21 cellular contexts compared by ENCODE assay signal in genomic region chr1:226596531-226597165, GRCh38. TPM values are rescaled to one million over a fixed set of nuclear protein-coding genes. Genes with fewer than 3 reads are reported as not detected.
DNase-seq lines count a peak whose midpoint lies in the region; ATAC-seq, FAIRE-seq and TF ChIP-seq lines count a peak whose summit lies in the region.
"Had no signal": no experiment of that assay in that cellular context is flagged by ENCODE, and none has a peak within 500 bp of the region (broad histone marks: within the 10 kb centered on the region; RNA-seq: fewer than 3 reads in every experiment).

No MANE protein-coding gene starts in this region.

- H3K4me1 ChIP-seq in HepG2 (ENCODE audit: insufficient read depth, low read length) (no peaks in the 10 kb centered on the region), right lobe of liver (no peaks in the 10 kb centered on the region), neuronal stem cell (ENCODE audit: control insufficient read depth in 2 of 2, insufficient read depth in 1 of 2, low read depth in 1 of 2, low read length in 2 of 2) (no peaks in the 10 kb centered on the region), upper lobe of right lung (no peaks in the 10 kb centered on the region)
- H3K4me1 ChIP-seq: A549 had no signal

- no peak for TF ChIP-seq POLR2A in HepG2 (IDR thresholded peaks at IDR 0.05; ENCODE audit: insufficient read depth in 1 of 2, low read depth in 2 of 2, low read length in 2 of 2)
- no peak for TF ChIP-seq POLR2A in right lobe of liver (IDR thresholded peaks at IDR 0.05)
- no peak for TF ChIP-seq POLR2A in H54 (IDR thresholded peaks at IDR 0.05; ENCODE audit: low read depth, low read length)

- H3K27ac ChIP-seq in HepG2 (ENCODE audit: extremely low read length, insufficient read depth, low read length) = no peak overlapping the region
- no peak overlapping the region for H3K27ac ChIP-seq in right lobe of liver
- H3K27ac ChIP-seq in brain microvascular endothelial cell = no peak overlapping the region
- H3K27ac ChIP-seq in neuronal stem cell (replicated peaks; ENCODE audit: low read length) = no peak overlapping the region
- no peak overlapping the region for H3K27ac ChIP-seq in upper lobe of right lung
- H3K27ac ChIP-seq: A549, GM23248 had no signal

- peak overlapping the region; percentile 5 for H3K23ac ChIP-seq in neuronal stem cell (ENCODE audit: low read depth, low read length, poor library complexity)

- no peak overlapping the region for H2AK5ac ChIP-seq in neuronal stem cell (ENCODE audit: low read depth, low read length)

- H3K27me3 ChIP-seq in HepG2 (ENCODE audit: control insufficient read depth in 1 of 2, insufficient read depth in 2 of 2, low read length in 2 of 2) = no peaks in the 10 kb centered on the region; a peak in 2 of 5 replicates
- no peaks in the 10 kb centered on the region for H3K27me3 ChIP-seq in right lobe of liver
- H3K27me3 ChIP-seq in brain microvascular endothelial cell (replicated peaks) = no peaks in the 10 kb centered on the region
- H3K27me3 ChIP-seq in neuronal stem cell (ENCODE audit: control insufficient read depth in 3 of 3, insufficient read depth in 3 of 3, low read depth in 1 of 3, low read length in 3 of 3) = peaks cover 0 to 4% (median 0%) of the 10 kb centered on the region in 3 experiments
- H3K27me3 ChIP-seq in upper lobe of right lung = no peaks in the 10 kb centered on the region

- TF ChIP-seq EP300 in HepG2 (IDR thresholded peaks at IDR 0.05; ENCODE audit: low read depth in 2 of 2, low read length in 2 of 2) = no peak
- no peak for TF ChIP-seq EP300 in HepG2 (CRISPR knock-in tag; IDR thresholded peaks at IDR 0.05; ENCODE audit: borderline replicate concordance)

- H3K79me1 ChIP-seq in neuronal stem cell (ENCODE audit: low read depth, low read length) = no peaks in the 10 kb centered on the region

- H3K9ac ChIP-seq in HepG2 (ENCODE audit: insufficient read depth, low read depth, low read length) (no peak overlapping the region), neuronal stem cell (ENCODE audit: low read depth, low read length, poor library complexity) (no peak overlapping the region)
- H3K9ac ChIP-seq: GM23248 had no signal

- H2AFZ ChIP-seq in HepG2 (ENCODE audit: low read length) (no peak overlapping the region), neuronal stem cell (ENCODE audit: low read length) (no peak overlapping the region)
- H2AFZ ChIP-seq: GM23248 had no signal

- no peaks in the 10 kb centered on the region for H3K79me2 ChIP-seq in HepG2 (ENCODE audit: insufficient read depth, low read length)

- in situ Hi-C loops in HepG2 (cut with HindIII; ENCODE audit: extremely low pct_ligation_motif_present, low pct_unique_long_range_greater_than_20kb) (no loop called here), brain microvascular endothelial cell (cut with HindIII; ENCODE audit: low pct_ligation_motif_present, low sequenced_read_pairs) (no loop called here)

- H3K4me2 ChIP-seq in HepG2 (ENCODE audit: low read depth, low read length) = no peak overlapping the region
- H3K4me2 ChIP-seq in neuronal stem cell (ENCODE audit: insufficient read depth, low read length, poor library complexity, severe bottlenecking) = no peak overlapping the region
- H3K4me2 ChIP-seq: A549 had no signal

- intact Hi-C loops in HepG2 (cut with micrococcal nuclease; ENCODE audit: unreplicated experiment) = no loop called here
- intact Hi-C loops in right lobe of liver (cut with DNase I) = no loop called here
- intact Hi-C loops in upper lobe of right lung (cut with DNase I) = no loop called here

- 57% methylated on average over 12 of the region's 16 CpGs for WGBS in HepG2 (ENCODE audit: low lambda C conversion rate)
- no CpG with 5 or more reads among the region's 16 CpGs for WGBS in right lobe of liver (ENCODE audit: insufficient coverage, low coverage, low lambda C conversion rate, missing lambda C conversion rate)
- WGBS in neuronal stem cell (ENCODE audit: extremely low coverage in 2 of 2, insufficient read length in 2 of 2, insufficient replicate concordance in 1 of 2), 2 donors = no CpG with 5 or more reads among the region's 16 CpGs

- ATAC-seq in HepG2 (peak; percentile 56), right lobe of liver (no peak), upper lobe of right lung (peak; percentile 7)

- no peak for TF ChIP-seq RAD21 in HepG2 (CRISPR knock-in tag; IDR thresholded peaks at IDR 0.05)

- no peak overlapping the region for H2BK120ac ChIP-seq in neuronal stem cell (ENCODE audit: low read depth, low read length)

- H3K36me3 ChIP-seq in HepG2 (replicated peaks in 1 of 2; ENCODE audit: control insufficient read depth in 1 of 2, insufficient read depth in 2 of 2, low read length in 2 of 2) = no peaks in the 10 kb centered on the region
- H3K36me3 ChIP-seq in right lobe of liver = no peaks in the 10 kb centered on the region
- H3K36me3 ChIP-seq in brain microvascular endothelial cell (replicated peaks) = no peaks in the 10 kb centered on the region
- no peaks in the 10 kb centered on the region for H3K36me3 ChIP-seq in neuronal stem cell (replicated peaks in 1 of 2; ENCODE audit: control insufficient read depth in 2 of 2, insufficient read depth in 2 of 2, low read length in 2 of 2)
- H3K36me3 ChIP-seq in upper lobe of right lung = no peaks in the 10 kb centered on the region

- BruUV-seq in HepG2 (replicated peaks; lab: Mats Ljungman, UMichigan) = no TSS peak

- no peak overlapping the region for H4K91ac ChIP-seq in neuronal stem cell (ENCODE audit: low read depth, low read length, poor library complexity)

- no peak overlapping the region for H2BK5ac ChIP-seq in neuronal stem cell (ENCODE audit: low read length)

- POLR2A ChIA-PET in HepG2 (lab: Yijun Ruan, JAX) = no interaction called here

- H3K9me3 ChIP-seq in HepG2 (ENCODE audit: low read length) = no peaks in the 10 kb centered on the region
- no peaks in the 10 kb centered on the region for H3K9me3 ChIP-seq in right lobe of liver
- peaks cover 0 to 2% of the 10 kb centered on the region in 2 donors for H3K9me3 ChIP-seq in neuronal stem cell (replicated peaks in 1 of 2; ENCODE audit: control insufficient read depth in 2 of 2, insufficient read depth in 1 of 2, low read depth in 1 of 2, low read length in 2 of 2)
- H3K9me3 ChIP-seq in upper lobe of right lung = no peaks in the 10 kb centered on the region

- H4K8ac ChIP-seq in neuronal stem cell (ENCODE audit: low read depth, low read length) = no peak overlapping the region

- H2BK15ac ChIP-seq in neuronal stem cell (ENCODE audit: low read length) = no peak overlapping the region

- 0 out of 2 replicates have a peak, but pooled peaks have one; percentile 14 for TF ChIP-seq CTCF in HepG2 (CRISPR knock-in tag; IDR thresholded peaks at IDR 0.05)
- no peak for TF ChIP-seq CTCF in right lobe of liver (IDR thresholded peaks at IDR 0.05)
- peak; percentile 16 for TF ChIP-seq CTCF in brain microvascular endothelial cell (IDR thresholded peaks at IDR 0.05; ENCODE audit: low read depth, low read length, missing control alignments)
- no peak for TF ChIP-seq CTCF in upper lobe of right lung (IDR thresholded peaks at IDR 0.05)

- H4K20me1 ChIP-seq in HepG2 (ENCODE audit: insufficient read depth, low read length) = no peaks in the 10 kb centered on the region

- H2BK12ac ChIP-seq in neuronal stem cell (ENCODE audit: low read length) = no peak overlapping the region

- H3K14ac ChIP-seq in neuronal stem cell (ENCODE audit: low read length) = no peak overlapping the region

- CTCF ChIA-PET in HepG2 (lab: Yijun Ruan, JAX; ENCODE audit: low intra/inter-chr PET ratio, low total read pairs) = no interaction called here

- FAIRE-seq in HepG2 (lab: Jason Lieb, UNC) = no peak
- FAIRE-seq in H54 (lab: Jason Lieb, UNC) = no peak
- FAIRE-seq: A549, D721Med had no signal

- peak overlapping the region; percentile 0 for H3K18ac ChIP-seq in neuronal stem cell (ENCODE audit: low read length)

- DNase-seq in HepG2 (ENCODE audit: low spot score) = no peak
- DNase-seq in right lobe of liver = no peak
- no peak for DNase-seq in brain microvascular endothelial cell
- no peak for DNase-seq in neuronal stem cell (ENCODE audit: low spot score)
- DNase-seq in upper lobe of right lung = peak; percentile 49
- DNase-seq in NCI-H226 = no peak
- DNase-seq in H54 (ENCODE audit: insufficient read length, low spot score) = no peak
- DNase-seq in retina = no peak
- DNase-seq: EL, GM23248, MV-4-11, NCI-H1694, NCI-H2081, NCI-H2171 treated with DMSO at 0.1 percent for 48 hours, NCI-H446, NCI-H526, SHP77 had no signal

- no peak overlapping the region for H3K4ac ChIP-seq in neuronal stem cell (ENCODE audit: low read length)

- H3K4me3 ChIP-seq in HepG2 (replicated peaks in 1 of 3; ENCODE audit: insufficient read depth in 1 of 3, low read depth in 2 of 3, low read length in 3 of 3) = no peak overlapping the region
- H3K4me3 ChIP-seq in right lobe of liver = no peak overlapping the region
- H3K4me3 ChIP-seq in brain microvascular endothelial cell (ENCODE audit: low read depth, low read length) = no peak overlapping the region
- H3K4me3 ChIP-seq in neuronal stem cell (ENCODE audit: low read length in 2 of 2) = no peak overlapping the region
- no peak overlapping the region for H3K4me3 ChIP-seq in upper lobe of right lung
- H3K4me3 ChIP-seq: A549, GM23248 had no signal

RNA-seq across cellular contexts. Expression of gene STUM, which starts 48.1 kb away (rescaled TPM):
- not detected in 2 replicates for total RNA-seq in HepG2 (2016; rRNA removed; fragmentation: Illumina TruSeq; extraction: Trizol)
- not detected in 2 replicates for total RNA-seq in HepG2 (2016; cell fraction: cytosol; rRNA removed; fragmentation: Illumina TruSeq; extraction: Trizol; ENCODE audit: low read depth)
- not detected in 2 replicates for total RNA-seq in HepG2 (2016; cell fraction: insoluble cytoplasmic fraction; rRNA removed; fragmentation: Illumina TruSeq; extraction: Trizol)
- total RNA-seq in HepG2 (2016; cell fraction: membrane; rRNA removed; fragmentation: Illumina TruSeq; extraction: Trizol) = not detected in 2 replicates
- not detected in 2 replicates for total RNA-seq in HepG2 (2016; cell fraction: nucleus; rRNA removed; fragmentation: Illumina TruSeq; extraction: Trizol)
- polyA plus RNA-seq in HepG2 (2011; rRNA removed) = not detected in 2 replicates
- polyA plus RNA-seq in HepG2 (2011; cell fraction: cytosol; rRNA removed) = not detected in 2 replicates
- 0.02 TPM in 2 replicates for polyA plus RNA-seq in HepG2 (2011; cell fraction: nucleus; rRNA removed)
- polyA plus RNA-seq in HepG2 (2012) = 0.01 TPM in 1 of 2 replicates, not detected in the other
- not detected in 2 replicates for polyA plus RNA-seq in HepG2 (2016; cell fraction: cytosol; fragmentation: Illumina TruSeq; extraction: Trizol; ENCODE audit: low read depth)
- polyA plus RNA-seq in HepG2 (2016; cell fraction: insoluble cytoplasmic fraction; fragmentation: Illumina TruSeq; extraction: Trizol; ENCODE audit: low read depth) = not detected in 2 replicates
- not detected in 2 replicates for polyA plus RNA-seq in HepG2 (2016; cell fraction: membrane; fragmentation: Illumina TruSeq; extraction: Trizol; ENCODE audit: low read depth)
- polyA plus RNA-seq in HepG2 (2016; cell fraction: nucleus; fragmentation: Illumina TruSeq; extraction: Trizol; ENCODE audit: insufficient read depth, low read depth) = not detected in 2 replicates
- polyA minus RNA-seq in HepG2 (2011; rRNA and poly(A)+ RNA removed; ENCODE audit: low replicate concordance) = not detected in 2 replicates
- polyA minus RNA-seq in HepG2 (2011; cell fraction: cytosol; rRNA and poly(A)+ RNA removed) = not detected in 2 replicates
- 0.13 TPM in 1 of 2 replicates, not detected in the other for polyA minus RNA-seq in HepG2 (2011; cell fraction: nucleus; rRNA and poly(A)+ RNA removed)
- total RNA-seq in right lobe of liver = under 1 TPM in 4 of 6 experiments, not detected in 2; 0.06 to 0.68 (median 0.13) TPM
- 0.25 TPM for polyA plus RNA-seq in neuronal stem cell (2013, experiment 1 of 2)
- polyA plus RNA-seq in neuronal stem cell (2013, experiment 2 of 2) = 0.28 TPM
- total RNA-seq in upper lobe of right lung = 0.49 TPM
- total RNA-seq: HT1080, OCI-LY7 had no signal
- polyA plus RNA-seq: A549, GM23248 had no signal

Comparison
In these comparisons a context has a peak if more than half of its experiments do, and no peak if none do; other contexts are left out.
1. ATAC-seq: peak in HepG2 (single experiment) and upper lobe of right lung (single experiment); none in right lobe of liver (0 of 4).
2. CTCF ChIP-seq: peak in HepG2 (single experiment) and brain microvascular endothelial cell (single experiment); none in right lobe of liver (0 of 4) and upper lobe of right lung (single experiment).